ENCODE assay signal across 8 cellular contexts in genomic region chr20:34558320-34559202, GRCh38. TPM values are rescaled to one million over a fixed set of nuclear protein-coding genes. Genes with fewer than 3 reads are reported as not detected.
DNase-seq lines count a peak whose midpoint lies in the region; ATAC-seq, FAIRE-seq and TF ChIP-seq lines count a peak whose summit lies in the region.

MAP1LC3A (plus strand) TSS chr20:34558718; CDS start chr20:34558869, 151 bp downstream.

- no peaks in the 10 kb centered on the region for H3K27me3 ChIP-seq in Panc1 (ENCODE audit: control insufficient read depth, insufficient read depth, low read length)
- H3K27me3 ChIP-seq in neural progenitor cell, result peaks cover 30% of the 10 kb centered on the region

- ATAC-seq in HG02852 (IDR thresholded peaks at IDR 0.05; ENCODE audit: unreplicated experiment), result peak; percentile 65
- peak; percentile 97 for ATAC-seq in Panc1

- H3K79me2 ChIP-seq in neural progenitor cell (ENCODE audit: low read depth), result no peaks in the 10 kb centered on the region

- H3K9me3 ChIP-seq in Panc1 (ENCODE audit: control insufficient read depth, insufficient read depth, low read depth, low read length), result no peaks in the 10 kb centered on the region
- no peaks in the 10 kb centered on the region for H3K9me3 ChIP-seq in neural progenitor cell (ENCODE audit: low read depth)

- peak; percentile 90 for DNase-seq in Daoy (ENCODE audit: low read depth)
- peak; percentile 63 for DNase-seq in Panc1 (ENCODE audit: low read depth, low spot score)
- peak; percentile 92 for DNase-seq in activated naive CD4-positive, alpha-beta T cell treated with anti-CD3 and anti-CD28 coated beads, Interleukin-2, amount 50 U/mL, for 16 hours
- peak; percentile 97 to 99 for DNase-seq in frontal cortex (ENCODE audit: low spot score in 2 of 2)
- DNase-seq in neural progenitor cell (ENCODE audit: low spot score), result peak; percentile 98
- DNase-seq in NCI-H1694 (lab: John Stamatoyannopoulos, UW), result no peak

- peak within 1 kb of the TSS; percentile 94 for H2AFZ ChIP-seq in neural progenitor cell (replicated peaks)

- in situ Hi-C loops in Panc1 (cut with HindIII; ENCODE audit: low pct_unique_long_range_greater_than_20kb, low sequenced_read_pairs), result no loop called here

- peaks cover 2% of the 10 kb centered on the region for H3K36me3 Mint-ChIP-seq in neural progenitor cell
- peaks cover 3% of the 10 kb centered on the region for H3K36me3 Mint-ChIP-seq in stimulated activated naive CD8-positive, alpha-beta T cell treated with anti-CD3 and anti-CD28 coated beads, Interleukin-15, Interleukin-2, amounts not matched to agents 100 ng/mL and 50 ng/mL, for 24 hours (ENCODE audit: low read depth)

- H3K36me3 ChIP-seq in Panc1 (ENCODE audit: control insufficient read depth, insufficient read depth, low read length) (no peaks in the 10 kb centered on the region), neural progenitor cell (no peaks in the 10 kb centered on the region)

- BruUV-seq in Panc1 (replicated peaks; lab: Mats Ljungman, UMichigan), result no TSS peak

- no peaks in the 10 kb centered on the region for H3K9me3 Mint-ChIP-seq in neural progenitor cell
- H3K9me3 Mint-ChIP-seq in stimulated activated naive CD8-positive, alpha-beta T cell treated with anti-CD3 and anti-CD28 coated beads, Interleukin-15, Interleukin-2, amounts not matched to agents 100 ng/mL and 50 ng/mL, for 24 hours, result no peaks in the 10 kb centered on the region

- H3K27ac ChIP-seq in Panc1 (ENCODE audit: low read length) (peak within 1 kb of the TSS; percentile 80), neural progenitor cell (no peak within 1 kb of the TSS)

- POLR2A ChIA-PET in Panc1 (lab: Charles Lee), result no interaction called here

- H3K4me3 Mint-ChIP-seq in neural progenitor cell, result peak within 1 kb of the TSS; percentile 82
- H3K4me3 Mint-ChIP-seq in stimulated activated naive CD8-positive, alpha-beta T cell treated with anti-CD3 and anti-CD28 coated beads, Interleukin-15, Interleukin-2, amounts not matched to agents 100 ng/mL and 50 ng/mL, for 24 hours, result peak within 1 kb of the TSS; percentile 87

- peak within 1 kb of the TSS; percentile 42 for H3K27ac Mint-ChIP-seq in neural progenitor cell
- H3K27ac Mint-ChIP-seq in stimulated activated naive CD8-positive, alpha-beta T cell treated with anti-CD3 and anti-CD28 coated beads, Interleukin-15, Interleukin-2, amounts not matched to agents 100 ng/mL and 50 ng/mL, for 24 hours, result peak within 1 kb of the TSS; percentile 86

- CTCF ChIA-PET in Panc1 (lab: Charles Lee), result interaction anchor here (0.7 kb wide), 1 partner anchor 20 kb away, joined by 3 read pairs; no protein-coding TSS in a partner anchor

- peaks cover 2% of the 10 kb centered on the region for H3K4me1 Mint-ChIP-seq in neural progenitor cell
- H3K4me1 Mint-ChIP-seq in stimulated activated naive CD8-positive, alpha-beta T cell treated with anti-CD3 and anti-CD28 coated beads, Interleukin-15, Interleukin-2, amounts not matched to agents 100 ng/mL and 50 ng/mL, for 24 hours (ENCODE audit: low read depth), result peaks cover 7% of the 10 kb centered on the region

- H3K27me3 Mint-ChIP-seq in neural progenitor cell (ENCODE audit: insufficient read depth, low read depth), result peaks cover under 1% of the 10 kb centered on the region
- H3K27me3 Mint-ChIP-seq in stimulated activated naive CD8-positive, alpha-beta T cell treated with anti-CD3 and anti-CD28 coated beads, Interleukin-15, Interleukin-2, amounts not matched to agents 100 ng/mL and 50 ng/mL, for 24 hours, result no peaks in the 10 kb centered on the region

- H3K4me3 ChIP-seq in Panc1 (ENCODE audit: low read depth in 2 of 2, low read length in 2 of 2), result peak within 1 kb of the TSS; percentile 81 to 92
- H3K4me3 ChIP-seq in neural progenitor cell, result peak within 1 kb of the TSS; percentile 60

- H3F3A ChIP-seq in neural progenitor cell (ENCODE audit: low read depth), result peaks cover 12% of the 10 kb centered on the region

- peaks cover 11% of the 10 kb centered on the region for H4K20me1 ChIP-seq in neural progenitor cell (ENCODE audit: low read depth)

- no peak for FAIRE-seq in frontal cortex (lab: Jason Lieb, UNC)

- H3K4me1 ChIP-seq in Panc1 (ENCODE audit: control insufficient read depth, insufficient read depth, low read length) (peaks cover 3% of the 10 kb centered on the region; the same call in 1 of the 2 replicates), neural progenitor cell (no peaks in the 10 kb centered on the region)

- peak within 1 kb of the TSS; percentile 76 for H3K4me2 ChIP-seq in neural progenitor cell

- no peak for TF ChIP-seq CTCF in Panc1 (IDR thresholded peaks at IDR 0.05)
- TF ChIP-seq CTCF in neural progenitor cell (IDR thresholded peaks at IDR 0.05), result no peak

- peak within 1 kb of the TSS; percentile 43 for H3K9ac ChIP-seq in neural progenitor cell

- intact Hi-C loops in Panc1 (cut with micrococcal nuclease; ENCODE audit: unreplicated experiment), result no loop called here

RNA-seq across cellular contexts. Expression of gene MAP1LC3A, which starts in this region (rescaled TPM):
- total RNA-seq in Daoy (2014; rRNA removed; shearing (Covaris generic)), result 1.5 and 2.5 TPM in 2 replicates
- total RNA-seq in Panc1 (2021; ENCODE audit: unreplicated experiment), result 25.1 TPM
- polyA plus RNA-seq in Panc1 (2012; ENCODE audit: insufficient read length), result 72.4 TPM
- total RNA-seq in frontal cortex, result 43.2 TPM
- 5.5 and 8.5 TPM in 2 replicates for total RNA-seq in neural progenitor cell (ENCODE audit: low replicate concordance)
